8 cellular contexts compared by ENCODE assay signal in the genomic region with DNA sequence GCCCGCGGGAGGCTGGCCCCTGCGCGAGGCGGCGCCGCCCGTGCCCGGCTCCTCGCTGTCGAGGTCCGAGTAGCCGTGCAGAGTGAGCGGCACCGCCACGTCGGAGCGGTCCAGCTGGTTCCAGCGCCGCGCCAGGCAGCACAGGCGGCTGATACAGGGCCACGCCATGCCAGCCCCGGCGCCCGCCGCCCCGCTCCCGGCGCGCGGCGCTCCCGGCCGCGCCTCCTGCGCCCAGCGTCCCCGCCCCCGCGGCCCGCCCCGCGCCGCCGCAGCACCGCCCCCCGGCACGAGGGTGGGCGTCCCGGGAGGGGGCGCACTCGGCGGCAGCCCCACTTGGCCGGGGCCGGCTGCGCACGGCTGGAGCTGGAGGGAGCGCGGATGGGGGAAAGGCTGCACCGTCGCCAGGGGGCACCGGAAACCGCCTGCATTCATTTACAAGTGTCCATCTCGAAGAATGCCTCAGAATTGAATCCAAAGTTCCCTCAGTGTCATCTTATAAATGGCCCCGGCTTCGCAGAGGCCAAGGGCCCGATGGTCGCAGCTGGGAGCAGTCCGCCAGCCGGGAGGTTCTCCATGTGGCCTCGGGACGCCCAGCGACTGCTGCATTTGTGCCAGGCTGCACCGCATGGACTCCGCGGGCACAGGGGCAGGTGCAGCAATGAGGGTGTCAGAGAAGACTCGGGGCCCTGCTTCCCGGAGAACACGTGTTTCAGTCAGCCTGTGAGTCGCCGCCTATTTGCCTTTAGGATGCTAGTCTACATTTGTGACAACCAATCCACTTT. TPM values are rescaled to one million over a fixed set of nuclear protein-coding genes. Genes with fewer than 3 reads are reported as not detected.
DNase-seq lines count a peak whose midpoint lies in the region; ATAC-seq, FAIRE-seq and TF ChIP-seq lines count a peak whose summit lies in the region.

TSS of gene MAP6D1 (minus strand) at position 198 of the 782 bp plus-strand sequence. CDS start at position 168, 30 bp downstream.

- H3K9ac ChIP-seq in liver (ENCODE audit: low read depth in 1 of 2, low read length in 2 of 2) (no peak within 1 kb of the TSS), HepG2 (ENCODE audit: insufficient read depth, low read depth, low read length) (no peak within 1 kb of the TSS)

- POLR2A ChIA-PET in HepG2 (lab: Yijun Ruan, JAX) = no interaction called here

- no peaks in the 10 kb centered on the region for H4K20me1 ChIP-seq in HepG2 (ENCODE audit: insufficient read depth, low read length)

- no peak within 1 kb of the TSS for H3K27ac Mint-ChIP-seq in activated naive CD4-positive, alpha-beta T cell treated with anti-CD3 and anti-CD28 coated beads for 36 hours
- H3K27ac Mint-ChIP-seq in nephron progenitor cell = no peak within 1 kb of the TSS

- H3K4me3 ChIP-seq in liver (ENCODE audit: low read depth in 1 of 3, low read length in 3 of 3) (peak within 1 kb of the TSS in 2 of 3 donors; percentile 33 to 63), HepG2 (replicated peaks in 1 of 3; ENCODE audit: insufficient read depth in 1 of 3, low read depth in 2 of 3, low read length in 3 of 3) (no peak within 1 kb of the TSS), transverse colon (peak within 1 kb of the TSS; percentile 40 to 67 (median 50))

- FAIRE-seq in HepG2 (lab: Jason Lieb, UNC) = no peak

- TF ChIP-seq CTCF in liver (IDR thresholded peaks at IDR 0.05; ENCODE audit: low read depth, low read length, missing input control) (no peak), HepG2 (CRISPR knock-in tag; IDR thresholded peaks at IDR 0.05) (no peak), foreskin keratinocyte (conservative IDR thresholded peaks at IDR 0.05) (peak; percentile 56), nephron progenitor cell (IDR thresholded peaks at IDR 0.05) (peak; percentile 33), transverse colon (IDR thresholded peaks at IDR 0.05) (peak in 1 of 5 experiments; percentile 13)

- peaks cover 10 to 18% (median 11%) of the 10 kb centered on the region in 4 donors for H3K36me3 ChIP-seq in liver (ENCODE audit: control insufficient read depth in 4 of 4, insufficient read depth in 3 of 4, low read depth in 1 of 4, low read length in 3 of 4)
- H3K36me3 ChIP-seq in HepG2 (replicated peaks in 1 of 2; ENCODE audit: control insufficient read depth in 1 of 2, insufficient read depth in 2 of 2, low read length in 2 of 2) = peaks cover 14 to 25% of the 10 kb centered on the region in 2 experiments; a peak in 4 of 5 replicates
- peaks cover 0 to 5% (median 0%) of the 10 kb centered on the region in 4 donors for H3K36me3 ChIP-seq in transverse colon

- TF ChIP-seq POLR2A in HepG2 (IDR thresholded peaks at IDR 0.05; ENCODE audit: insufficient read depth in 1 of 2, low read depth in 2 of 2, low read length in 2 of 2) (no peak), transverse colon (IDR thresholded peaks at IDR 0.05) (no peak)

- H3K9me3 Mint-ChIP-seq in activated naive CD4-positive, alpha-beta T cell treated with anti-CD3 and anti-CD28 coated beads for 36 hours = no peaks in the 10 kb centered on the region
- no peaks in the 10 kb centered on the region for H3K9me3 Mint-ChIP-seq in nephron progenitor cell

- in situ Hi-C loops in HepG2 (cut with HindIII; ENCODE audit: extremely low pct_ligation_motif_present, low pct_unique_long_range_greater_than_20kb) (no loop called here), transverse colon (cut with MboI; ENCODE audit: low pct_ligation_motif_present in 1 of 4, low pct_unique_long_range_greater_than_20kb in 1 of 4, low sequenced_read_pairs in 3 of 4) (no loop called here)

- no TSS peak for BruUV-seq in HepG2 (replicated peaks; lab: Mats Ljungman, UMichigan)

- peaks cover 16% of the 10 kb centered on the region for H3K4me1 Mint-ChIP-seq in activated naive CD4-positive, alpha-beta T cell treated with anti-CD3 and anti-CD28 coated beads for 36 hours (ENCODE audit: low read depth)
- H3K4me1 Mint-ChIP-seq in nephron progenitor cell = peaks cover 24% of the 10 kb centered on the region

- CTCF ChIA-PET in HepG2 (lab: Yijun Ruan, JAX; ENCODE audit: low intra/inter-chr PET ratio, low total read pairs) = no interaction called here
- CTCF ChIA-PET in activated naive CD4-positive, alpha-beta T cell treated with anti-CD3 and anti-CD28 coated beads for 36 hours (lab: Charles Lee) = interaction anchor here (0.7 to 1.3 kb wide), 3 partner anchors 10 to 59 kb away, joined by 3 to 8 read pairs (median 3); partner anchors contain the start of gene PARL

- H3K27me3 Mint-ChIP-seq in activated naive CD4-positive, alpha-beta T cell treated with anti-CD3 and anti-CD28 coated beads for 36 hours (ENCODE audit: low read depth) = no peaks in the 10 kb centered on the region
- peaks cover 40% of the 10 kb centered on the region for H3K27me3 Mint-ChIP-seq in nephron progenitor cell (ENCODE audit: low read depth, poor library complexity)

- H3K79me2 ChIP-seq in HepG2 (ENCODE audit: insufficient read depth, low read length) = no peaks in the 10 kb centered on the region

- H3K27ac ChIP-seq in liver (ENCODE audit: low read depth in 1 of 2, low read length in 2 of 2) (no peak within 1 kb of the TSS), HepG2 (ENCODE audit: extremely low read length, insufficient read depth, low read length) (no peak within 1 kb of the TSS), foreskin keratinocyte (no peak within 1 kb of the TSS), transverse colon (peak within 1 kb of the TSS in 1 of 4 donors; percentile 8)

- DNase-seq in HepG2 (ENCODE audit: low spot score) (no peak), OCI-M1 (lab: John Stamatoyannopoulos, UW) (peak; percentile 37), foreskin keratinocyte (peak in 1 of 2 donors; percentile 23), nephron progenitor cell (peak; percentile 84), transverse colon (peak; percentile 13)
- DNase-seq in activated naive CD4-positive, alpha-beta T cell treated with anti-CD3 and anti-CD28 coated beads for 36 hours = peak; percentile 55

- H3K4me2 ChIP-seq in HepG2 (ENCODE audit: low read depth, low read length) = no peak within 1 kb of the TSS

- TF ChIP-seq RAD21 in liver (IDR thresholded peaks at IDR 0.05) = no peak
- no peak for TF ChIP-seq RAD21 in HepG2 (CRISPR knock-in tag; IDR thresholded peaks at IDR 0.05)

- no peaks in the 10 kb centered on the region for H3K9me3 ChIP-seq in liver (ENCODE audit: control insufficient read depth in 4 of 4, low read length in 3 of 4)
- H3K9me3 ChIP-seq in HepG2 (ENCODE audit: low read length) = no peaks in the 10 kb centered on the region
- H3K9me3 ChIP-seq in transverse colon = no peaks in the 10 kb centered on the region

- peaks cover 0 to 16% (median 9%) of the 10 kb centered on the region in 4 donors for H3K4me1 ChIP-seq in liver (ENCODE audit: control insufficient read depth in 4 of 4, insufficient read depth in 4 of 4, low read length in 3 of 4)
- no peaks in the 10 kb centered on the region for H3K4me1 ChIP-seq in HepG2 (ENCODE audit: insufficient read depth, low read length)
- peaks cover 4% of the 10 kb centered on the region for H3K4me1 ChIP-seq in foreskin keratinocyte
- H3K4me1 ChIP-seq in transverse colon = peaks cover 7 to 18% (median 11%) of the 10 kb centered on the region in 4 donors

- H3K36me3 Mint-ChIP-seq in activated naive CD4-positive, alpha-beta T cell treated with anti-CD3 and anti-CD28 coated beads for 36 hours (ENCODE audit: low read depth) = peaks cover 2% of the 10 kb centered on the region
- H3K36me3 Mint-ChIP-seq in nephron progenitor cell (ENCODE audit: low read depth) = peaks cover 22% of the 10 kb centered on the region

- ATAC-seq in HepG2 = no peak
- peak; percentile 48 for ATAC-seq in HG03342 (IDR thresholded peaks at IDR 0.05; ENCODE audit: unreplicated experiment)
- peak; percentile 64 for ATAC-seq in foreskin keratinocyte

- H2AFZ ChIP-seq in HepG2 (ENCODE audit: low read length) = no peak within 1 kb of the TSS

- H3K27me3 ChIP-seq in liver (ENCODE audit: control insufficient read depth in 4 of 4, insufficient read depth in 4 of 4, low read length in 3 of 4) = no peaks in the 10 kb centered on the region
- no peaks in the 10 kb centered on the region for H3K27me3 ChIP-seq in HepG2 (ENCODE audit: control insufficient read depth in 1 of 2, insufficient read depth in 2 of 2, low read length in 2 of 2)
- peaks cover 7% of the 10 kb centered on the region for H3K27me3 ChIP-seq in foreskin keratinocyte
- H3K27me3 ChIP-seq in transverse colon = peaks cover 15% of the 10 kb centered on the region

- H3K4me3 Mint-ChIP-seq in activated naive CD4-positive, alpha-beta T cell treated with anti-CD3 and anti-CD28 coated beads for 36 hours = peak within 1 kb of the TSS; percentile 70
- peak within 1 kb of the TSS; percentile 82 for H3K4me3 Mint-ChIP-seq in nephron progenitor cell

- intact Hi-C loops in HepG2 (cut with micrococcal nuclease; ENCODE audit: unreplicated experiment) (no loop called here), transverse colon (cut with DNase I; ENCODE audit: low total_unique reads) (no loop called here)
- intact Hi-C loops in activated naive CD4-positive, alpha-beta T cell treated with anti-CD3 and anti-CD28 coated beads for 36 hours (cut with micrococcal nuclease) = loop anchor here (1.0 to 2.0 kb wide), 3 partner anchors 59 to 395 kb away; partner anchors contain the start of gene PARL

- no peak for TF ChIP-seq EP300 in HepG2 (IDR thresholded peaks at IDR 0.05; ENCODE audit: low read depth in 2 of 2, low read length in 2 of 2)
- TF ChIP-seq EP300 in HepG2 (CRISPR knock-in tag; IDR thresholded peaks at IDR 0.05; ENCODE audit: borderline replicate concordance) = no peak
- no peak for TF ChIP-seq EP300 in transverse colon (IDR thresholded peaks at IDR 0.05; ENCODE audit: low read depth)

- 11% methylated on average over 82 of the region's 82 CpGs for WGBS in liver
- WGBS in HepG2 (ENCODE audit: low lambda C conversion rate) = 97% methylated on average over 46 of the region's 82 CpGs
- WGBS in transverse colon (ENCODE audit: low coverage in 1 of 2), 2 donors = 4 to 10% methylated on average over 6 to 69 of the region's 82 CpGs

RNA-seq across cellular contexts. Expression of gene MAP6D1, which starts in this region (rescaled TPM):
- total RNA-seq in liver (under 1 TPM; 0.19 to 0.33 TPM), HepG2 (2016; rRNA removed; fragmentation: Illumina TruSeq; extraction: Trizol) (0.62 TPM in 1 of 2 replicates, not detected in the other), foreskin keratinocyte (1.3 and 1.5 TPM in 2 replicates), transverse colon (1 to 10 TPM in 2 of 4 donors, not detected in 2; 1.4 to 2.1 TPM)
- polyA plus RNA-seq in liver (under 1 TPM in 1 of 2 donors, not detected in 1; 0.06 TPM), HepG2 (2011; rRNA removed) (0.12 and 0.34 TPM in 2 replicates), foreskin keratinocyte (1.4 and 1.5 TPM in 2 replicates)
- not detected in 2 replicates for total RNA-seq in HepG2 (2016; cell fraction: cytosol; rRNA removed; fragmentation: Illumina TruSeq; extraction: Trizol; ENCODE audit: low read depth)
- 0.09 and 0.52 TPM in 2 replicates for total RNA-seq in HepG2 (2016; cell fraction: insoluble cytoplasmic fraction; rRNA removed; fragmentation: Illumina TruSeq; extraction: Trizol)
- total RNA-seq in HepG2 (2016; cell fraction: membrane; rRNA removed; fragmentation: Illumina TruSeq; extraction: Trizol) = 0.25 and 0.55 TPM in 2 replicates
- not detected in 2 replicates for total RNA-seq in HepG2 (2016; cell fraction: nucleus; rRNA removed; fragmentation: Illumina TruSeq; extraction: Trizol)
- polyA plus RNA-seq in HepG2 (2011; cell fraction: cytosol; rRNA removed) = 0.14 and 0.36 TPM in 2 replicates
- polyA plus RNA-seq in HepG2 (2011; cell fraction: nucleus; rRNA removed) = 1.2 and 1.3 TPM in 2 replicates
- not detected in 2 replicates for polyA plus RNA-seq in HepG2 (2012)
- polyA plus RNA-seq in HepG2 (2016; cell fraction: cytosol; fragmentation: Illumina TruSeq; extraction: Trizol; ENCODE audit: low read depth) = 0.17 and 0.31 TPM in 2 replicates
- 0.41 and 0.70 TPM in 2 replicates for polyA plus RNA-seq in HepG2 (2016; cell fraction: insoluble cytoplasmic fraction; fragmentation: Illumina TruSeq; extraction: Trizol; ENCODE audit: low read depth)
- 0.14 TPM in 1 of 2 replicates, not detected in the other for polyA plus RNA-seq in HepG2 (2016; cell fraction: membrane; fragmentation: Illumina TruSeq; extraction: Trizol; ENCODE audit: low read depth)
- 2.8 and 3.0 TPM in 2 replicates for polyA plus RNA-seq in HepG2 (2016; cell fraction: nucleus; fragmentation: Illumina TruSeq; extraction: Trizol; ENCODE audit: insufficient read depth, low read depth)
- polyA minus RNA-seq in HepG2 (2011; rRNA and poly(A)+ RNA removed; ENCODE audit: low replicate concordance) = 0.35 TPM in 1 of 2 replicates, not detected in the other
- not detected in 2 replicates for polyA minus RNA-seq in HepG2 (2011; cell fraction: cytosol; rRNA and poly(A)+ RNA removed)
- 2.7 TPM in 1 of 2 replicates, not detected in the other for polyA minus RNA-seq in HepG2 (2011; cell fraction: nucleus; rRNA and poly(A)+ RNA removed)
- 1 to 10 TPM; 1.1 to 1.4 TPM for total RNA-seq in activated naive CD4-positive, alpha-beta T cell treated with anti-CD3 and anti-CD28 coated beads for 36 hours

Comparison
In these comparisons a context has a peak if more than half of its experiments do, and no peak if none do; other contexts are left out.
1. H3K4me3 ChIP-seq: peak in liver (2 of 3) and transverse colon (4 of 4); none in HepG2 (0 of 3).
2. CTCF ChIP-seq: peak in foreskin keratinocyte (single experiment) and nephron progenitor cell (single experiment); none in liver (single experiment) and HepG2 (single experiment).